Comparison of ENCODE assay signal across 26 cellular contexts in genomic region chr6:124190256-124190655, GRCh38.
"Had no signal": no experiment of that assay in that cellular context is flagged by ENCODE, and none has a peak within 500 bp of the region (broad histone marks: within the 10 kb centered on the region; RNA-seq: fewer than 3 reads in every experiment).

No MANE protein-coding gene starts in this region.

- H3K4me3 Mint-ChIP-seq: activated CD4-positive, alpha-beta memory T cell treated with anti-CD3 and anti-CD28 coated beads, Interleukin-2, amount 10 ng/mL, durations not matched to agents 7 days and 5 days; activated CD4-positive, alpha-beta T cell treated with anti-CD3 and anti-CD28 coated beads, Interleukin-2, amount 10 ng/mL, durations not matched to agents 24 days and 14 days; activated naive CD4-positive, alpha-beta T cell treated with anti-CD3 and anti-CD28 coated beads, Interleukin-2, amount 10 ng/mL, durations not matched to agents 7 days and 5 days; endodermal cell; naive thymus-derived CD8-positive, alpha-beta T cell; stimulated activated naive B cell treated with anti-CD40 and anti-IgM and Interleukin-4, amounts not matched to agents 10 μg/mL and 1 μg/mL and 100 μg/mL, for 72 hours had no signal

- H3K36me3 ChIP-seq: cardiac muscle cell, gastroesophageal sphincter, heart left ventricle, lower lobe of right lung, sigmoid colon, upper lobe of left lung had no signal

- H3K27me3 ChIP-seq: cardiac muscle cell, gastroesophageal sphincter, heart left ventricle, sigmoid colon, testis, upper lobe of left lung had no signal

- DNase-seq: activated CD4-positive, alpha-beta memory T cell treated with anti-CD3 and anti-CD28 coated beads, Interleukin-2, amount 10 ng/mL, durations not matched to agents 7 days and 5 days; activated CD4-positive, alpha-beta T cell treated with anti-CD3 and anti-CD28 coated beads, Interleukin-2, amount 10 ng/mL, durations not matched to agents 24 days and 14 days; activated effector memory CD4-positive, alpha-beta T cell treated with anti-CD3 and anti-CD28 coated beads, Interleukin-2, amount 50 U/mL, for 16 hours; activated naive CD4-positive, alpha-beta T cell treated with anti-CD3 and anti-CD28 coated beads, Interleukin-2, amount 10 ng/mL, durations not matched to agents 7 days and 5 days; activated T-cell treated with anti-CD3 and anti-CD28 coated beads for 4 hours; amygdala; cortex of kidney; endodermal cell; heart left ventricle; lower lobe of right lung; naive thymus-derived CD8-positive, alpha-beta T cell; retina; sigmoid colon; stimulated activated CD4-positive, alpha-beta T cell treated with anti-CD3 and anti-CD28 coated beads, Interleukin-2, amount 100 ng/mL, for 48 hours; stimulated activated CD8-positive, alpha-beta memory T cell treated with anti-CD3 and anti-CD28 coated beads, Interleukin-4, amount 100 ng/mL, for 48 hours; stimulated activated naive B cell treated with anti-CD40 and anti-IgM and Interleukin-4, amounts not matched to agents 10 μg/mL and 1 μg/mL and 100 μg/mL, for 72 hours; T-helper 2 cell; testis; upper lobe of left lung had no signal

- H3K27ac ChIP-seq: cardiac muscle cell, epithelial cell of prostate, gastroesophageal sphincter, heart left ventricle, lower lobe of right lung, sigmoid colon, testis, upper lobe of left lung had no signal

- H3K36me3 Mint-ChIP-seq: activated naive CD4-positive, alpha-beta T cell treated with anti-CD3 and anti-CD28 coated beads, Interleukin-2, amount 10 ng/mL, durations not matched to agents 7 days and 5 days; stimulated activated naive B cell treated with anti-CD40 and anti-IgM and Interleukin-4, amounts not matched to agents 10 μg/mL and 1 μg/mL and 100 μg/mL, for 72 hours had no signal

- H3K4me2 ChIP-seq: smooth muscle cell had no signal

- H3K27ac Mint-ChIP-seq: activated CD4-positive, alpha-beta memory T cell treated with anti-CD3 and anti-CD28 coated beads, Interleukin-2, amount 10 ng/mL, durations not matched to agents 7 days and 5 days; activated CD4-positive, alpha-beta T cell treated with anti-CD3 and anti-CD28 coated beads, Interleukin-2, amount 10 ng/mL, durations not matched to agents 24 days and 14 days; activated naive CD4-positive, alpha-beta T cell treated with anti-CD3 and anti-CD28 coated beads, Interleukin-2, amount 10 ng/mL, durations not matched to agents 7 days and 5 days; endodermal cell; naive thymus-derived CD8-positive, alpha-beta T cell; progenitor cell of endocrine pancreas; stimulated activated naive B cell treated with anti-CD40 and anti-IgM and Interleukin-4, amounts not matched to agents 10 μg/mL and 1 μg/mL and 100 μg/mL, for 72 hours had no signal

- H3K4me1 Mint-ChIP-seq: activated CD4-positive, alpha-beta memory T cell treated with anti-CD3 and anti-CD28 coated beads, Interleukin-2, amount 10 ng/mL, durations not matched to agents 7 days and 5 days; activated CD4-positive, alpha-beta T cell treated with anti-CD3 and anti-CD28 coated beads, Interleukin-2, amount 10 ng/mL, durations not matched to agents 24 days and 14 days; activated naive CD4-positive, alpha-beta T cell treated with anti-CD3 and anti-CD28 coated beads, Interleukin-2, amount 10 ng/mL, durations not matched to agents 7 days and 5 days; endodermal cell; stimulated activated naive B cell treated with anti-CD40 and anti-IgM and Interleukin-4, amounts not matched to agents 10 μg/mL and 1 μg/mL and 100 μg/mL, for 72 hours had no signal

- H3K27me3 Mint-ChIP-seq: activated CD4-positive, alpha-beta memory T cell treated with anti-CD3 and anti-CD28 coated beads, Interleukin-2, amount 10 ng/mL, durations not matched to agents 7 days and 5 days; activated CD4-positive, alpha-beta T cell treated with anti-CD3 and anti-CD28 coated beads, Interleukin-2, amount 10 ng/mL, durations not matched to agents 24 days and 14 days; activated naive CD4-positive, alpha-beta T cell treated with anti-CD3 and anti-CD28 coated beads, Interleukin-2, amount 10 ng/mL, durations not matched to agents 7 days and 5 days; naive thymus-derived CD8-positive, alpha-beta T cell; progenitor cell of endocrine pancreas; stimulated activated naive B cell treated with anti-CD40 and anti-IgM and Interleukin-4, amounts not matched to agents 10 μg/mL and 1 μg/mL and 100 μg/mL, for 72 hours had no signal

- H3K9me3 Mint-ChIP-seq: activated CD4-positive, alpha-beta T cell treated with anti-CD3 and anti-CD28 coated beads, Interleukin-2, amount 10 ng/mL, durations not matched to agents 24 days and 14 days; activated naive CD4-positive, alpha-beta T cell treated with anti-CD3 and anti-CD28 coated beads, Interleukin-2, amount 10 ng/mL, durations not matched to agents 7 days and 5 days had no signal

- H3K4me3 ChIP-seq: cardiac muscle cell, gastroesophageal sphincter, heart left ventricle, lower lobe of right lung, sigmoid colon, smooth muscle cell, testis, upper lobe of left lung had no signal

- H3K9me3 ChIP-seq: gastroesophageal sphincter, heart left ventricle, lower lobe of right lung, sigmoid colon, testis, upper lobe of left lung had no signal

- ATAC-seq: activated CD4-positive, CD25-positive, alpha-beta regulatory T cell treated with anti-CD3 and anti-CD28 coated beads, Interleukin-2, amount 50 U/mL, for 24 hours; gastroesophageal sphincter; heart left ventricle; left lobe of liver; lower lobe of right lung; naive thymus-derived CD8-positive, alpha-beta T cell; stimulated activated naive B cell treated with anti-CD40 and anti-IgM and Interleukin-4, amounts not matched to agents 10 μg/mL and 1 μg/mL and 100 μg/mL, for 72 hours had no signal
